Comparison of ENCODE assay signal across 1 cellular context in the genomic region with DNA sequence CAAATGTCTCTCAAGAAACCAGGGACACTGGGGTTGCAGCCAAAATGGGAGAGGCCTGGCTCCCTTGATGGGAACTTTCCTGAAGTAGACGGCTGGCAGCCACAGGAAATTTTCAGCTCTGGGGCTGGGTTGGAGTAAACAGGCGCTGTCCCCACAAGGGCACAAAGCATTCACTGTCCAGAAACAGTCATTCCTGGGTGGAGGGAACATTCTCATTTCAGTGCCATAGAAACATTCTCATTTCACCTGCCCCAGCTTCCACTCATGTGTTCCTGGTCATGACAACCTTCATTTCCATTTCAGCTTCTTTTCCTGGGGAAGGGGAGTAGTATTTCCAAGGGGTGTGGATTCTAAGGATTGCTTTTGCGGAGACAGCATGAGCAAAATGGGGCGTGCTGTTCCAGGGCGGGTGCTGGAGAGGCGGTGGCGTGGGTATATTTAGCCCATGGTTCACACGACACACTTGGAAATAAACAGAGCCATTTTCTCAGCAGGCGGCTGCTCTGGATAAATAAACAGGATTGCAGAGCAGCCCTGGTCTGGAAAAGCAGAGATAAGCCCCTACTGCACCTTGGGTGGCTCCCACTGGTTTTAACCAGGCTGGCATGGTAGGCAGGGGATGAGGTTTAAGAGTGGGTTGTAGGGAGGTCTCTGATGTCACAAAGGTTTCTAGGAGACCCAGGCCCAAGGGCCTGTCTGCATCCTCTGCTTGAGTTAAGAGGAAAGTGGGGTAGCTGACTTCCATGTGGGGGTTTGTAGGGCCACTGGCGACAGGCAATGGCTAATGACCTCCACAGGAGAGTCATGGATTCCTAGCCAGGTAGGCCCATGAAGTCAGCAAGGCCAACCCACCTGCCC.
TF ChIP-seq lines count a peak whose summit lies in the region.

No MANE protein-coding gene starts in this region.

TF ChIP-seq in HEK293, 187 proteins besides CTCF, POLR2A, EP300 and RAD21 (continued from another document and continues in another):
- TF ChIP-seq ZBTB44 (tag by site-specific recombination; IDR thresholded peaks at IDR 0.05), result peak; percentile 83
- TF ChIP-seq IKZF3 (tag by site-specific recombination; IDR thresholded peaks at IDR 0.05), result peak; percentile 76; the same call in 1 of the 2 replicates
- TF ChIP-seq ZBTB6 (tag by site-specific recombination; IDR thresholded peaks at IDR 0.05), result peak; percentile 97
- TF ChIP-seq FEZF1 (tag by site-specific recombination; IDR thresholded peaks at IDR 0.05), result peak; percentile 64; the same call in 1 of the 2 replicates
- peak; percentile 66; the same call in 1 of the 2 replicates for TF ChIP-seq ZNF629 (tag by site-specific recombination; IDR thresholded peaks at IDR 0.05)
- TF ChIP-seq ZNF610 (tag by site-specific recombination; IDR thresholded peaks at IDR 0.05; ENCODE audit: borderline replicate concordance), result 0 out of 2 replicates have a peak, but pooled peaks have one; percentile 43
- TF ChIP-seq ZNF561 (tag by site-specific recombination; IDR thresholded peaks at IDR 0.05; ENCODE audit: borderline replicate concordance), result peak; percentile 86
- peak; percentile 83 for TF ChIP-seq WT1 (tag by site-specific recombination; IDR thresholded peaks at IDR 0.05)
- TF ChIP-seq, protein P1, sequence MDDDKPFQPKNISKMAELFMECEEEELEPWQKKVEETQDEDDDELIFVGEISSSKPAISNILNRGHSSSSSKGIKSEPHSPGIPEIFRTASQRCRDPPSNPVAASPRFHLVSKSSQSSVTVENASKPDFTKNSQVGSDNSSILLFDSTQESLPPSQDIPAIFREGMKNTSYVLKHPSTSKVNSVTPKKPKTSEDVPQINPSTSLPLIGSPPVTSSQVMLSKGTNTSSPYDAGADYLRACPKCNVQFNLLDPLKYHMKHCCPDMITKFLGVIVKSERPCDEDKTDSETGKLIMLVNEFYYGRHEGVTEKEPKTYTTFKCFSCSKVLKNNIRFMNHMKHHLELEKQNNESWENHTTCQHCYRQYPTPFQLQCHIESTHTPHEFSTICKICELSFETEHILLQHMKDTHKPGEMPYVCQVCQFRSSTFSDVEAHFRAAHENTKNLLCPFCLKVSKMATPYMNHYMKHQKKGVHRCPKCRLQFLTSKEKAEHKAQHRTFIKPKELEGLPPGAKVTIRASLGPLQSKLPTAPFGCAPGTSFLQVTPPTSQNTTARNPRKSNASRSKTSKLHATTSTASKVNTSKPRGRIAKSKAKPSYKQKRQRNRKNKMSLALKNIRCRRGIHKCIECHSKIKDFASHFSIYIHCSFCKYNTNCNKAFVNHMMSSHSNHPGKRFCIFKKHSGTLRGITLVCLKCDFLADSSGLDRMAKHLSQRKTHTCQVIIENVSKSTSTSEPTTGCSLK (tag by site-specific recombination; IDR thresholded peaks at IDR 0.05), result no peak
- TF ChIP-seq, protein P2, sequence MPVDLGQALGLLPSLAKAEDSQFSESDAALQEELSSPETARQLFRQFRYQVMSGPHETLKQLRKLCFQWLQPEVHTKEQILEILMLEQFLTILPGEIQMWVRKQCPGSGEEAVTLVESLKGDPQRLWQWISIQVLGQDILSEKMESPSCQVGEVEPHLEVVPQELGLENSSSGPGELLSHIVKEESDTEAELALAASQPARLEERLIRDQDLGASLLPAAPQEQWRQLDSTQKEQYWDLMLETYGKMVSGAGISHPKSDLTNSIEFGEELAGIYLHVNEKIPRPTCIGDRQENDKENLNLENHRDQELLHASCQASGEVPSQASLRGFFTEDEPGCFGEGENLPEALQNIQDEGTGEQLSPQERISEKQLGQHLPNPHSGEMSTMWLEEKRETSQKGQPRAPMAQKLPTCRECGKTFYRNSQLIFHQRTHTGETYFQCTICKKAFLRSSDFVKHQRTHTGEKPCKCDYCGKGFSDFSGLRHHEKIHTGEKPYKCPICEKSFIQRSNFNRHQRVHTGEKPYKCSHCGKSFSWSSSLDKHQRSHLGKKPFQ (tag by site-specific recombination; IDR thresholded peaks at IDR 0.05), result peak; percentile 89
- TF ChIP-seq MZF1 (tag by site-specific recombination; IDR thresholded peaks at IDR 0.05; ENCODE audit: borderline replicate concordance), result no peak
- TF ChIP-seq ZNF24 (tag by site-specific recombination; IDR thresholded peaks at IDR 0.05), result peak; percentile 77; the same call in 1 of the 2 replicates
- TF ChIP-seq, protein P3, sequence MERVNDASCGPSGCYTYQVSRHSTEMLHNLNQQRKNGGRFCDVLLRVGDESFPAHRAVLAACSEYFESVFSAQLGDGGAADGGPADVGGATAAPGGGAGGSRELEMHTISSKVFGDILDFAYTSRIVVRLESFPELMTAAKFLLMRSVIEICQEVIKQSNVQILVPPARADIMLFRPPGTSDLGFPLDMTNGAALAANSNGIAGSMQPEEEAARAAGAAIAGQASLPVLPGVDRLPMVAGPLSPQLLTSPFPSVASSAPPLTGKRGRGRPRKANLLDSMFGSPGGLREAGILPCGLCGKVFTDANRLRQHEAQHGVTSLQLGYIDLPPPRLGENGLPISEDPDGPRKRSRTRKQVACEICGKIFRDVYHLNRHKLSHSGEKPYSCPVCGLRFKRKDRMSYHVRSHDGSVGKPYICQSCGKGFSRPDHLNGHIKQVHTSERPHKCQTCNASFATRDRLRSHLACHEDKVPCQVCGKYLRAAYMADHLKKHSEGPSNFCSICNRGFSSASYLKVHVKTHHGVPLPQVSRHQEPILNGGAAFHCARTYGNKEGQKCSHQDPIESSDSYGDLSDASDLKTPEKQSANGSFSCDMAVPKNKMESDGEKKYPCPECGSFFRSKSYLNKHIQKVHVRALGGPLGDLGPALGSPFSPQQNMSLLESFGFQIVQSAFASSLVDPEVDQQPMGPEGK (tag by site-specific recombination; IDR thresholded peaks at IDR 0.05), result 0 out of 2 replicates have a peak, but pooled peaks have one; percentile 17
- no peak for TF ChIP-seq ZNF362 (tag by site-specific recombination; IDR thresholded peaks at IDR 0.05)
- peak; percentile 88 for TF ChIP-seq ZNF341 (tag by site-specific recombination; IDR thresholded peaks at IDR 0.05; ENCODE audit: low read depth)
- TF ChIP-seq OSR2 (tag by site-specific recombination; IDR thresholded peaks at IDR 0.05), result peak; percentile 91
- TF ChIP-seq GLIS1 (tag by site-specific recombination; IDR thresholded peaks at IDR 0.05), result peak; percentile 86
- TF ChIP-seq GFI1B (tag by site-specific recombination; IDR thresholded peaks at IDR 0.05), result 0 out of 2 replicates have a peak, but pooled peaks have one; percentile 47
- TF ChIP-seq ZNF214 (tag by site-specific recombination; IDR thresholded peaks at IDR 0.05; ENCODE audit: borderline replicate concordance), result no peak
- peak; percentile 29; the same call in 1 of the 2 replicates for TF ChIP-seq ZNF449 (tag by site-specific recombination; IDR thresholded peaks at IDR 0.05)
- peak; percentile 71 for TF ChIP-seq SP7 (tag by site-specific recombination; IDR thresholded peaks at IDR 0.05)
- peak; percentile 66; the same call in 1 of the 2 replicates for TF ChIP-seq ZNF16 (tag by site-specific recombination; IDR thresholded peaks at IDR 0.05; ENCODE audit: low read depth)
- TF ChIP-seq KLF9 (tag by site-specific recombination; IDR thresholded peaks at IDR 0.05; ENCODE audit: low read depth), result peak; percentile 37; the same call in 1 of the 2 replicates
- TF ChIP-seq ZNF26 (tag by site-specific recombination; IDR thresholded peaks at IDR 0.05), result no peak
- TF ChIP-seq REST (tag by site-specific recombination; IDR thresholded peaks at IDR 0.05), result peak; percentile 30; the same call in 1 of the 2 replicates
- 0 out of 2 replicates have a peak, but pooled peaks have one; percentile 58 for TF ChIP-seq ZFP69B (tag by site-specific recombination; IDR thresholded peaks at IDR 0.05)
- peak; percentile 83 for TF ChIP-seq EGR2 (tag by site-specific recombination; IDR thresholded peaks at IDR 0.05; ENCODE audit: low read depth)
- TF ChIP-seq ZNF501 (tag by site-specific recombination; IDR thresholded peaks at IDR 0.05), result no peak
- peak; percentile 89; the same call in 1 of the 2 replicates for TF ChIP-seq ZSCAN30 (tag by site-specific recombination; IDR thresholded peaks at IDR 0.05)
